8 cellular contexts compared by ENCODE assay signal in genomic region chrX:110003167-110004156, GRCh38. TPM values are rescaled to one million over a fixed set of nuclear protein-coding genes. Genes with fewer than 3 reads are reported as not detected.
A peak's percentile ranks its signal among the peaks of the same experiment; 100 is the strongest.
DNase-seq lines count a peak whose midpoint lies in the region; TF ChIP-seq lines count a peak whose summit lies in the region.

No MANE protein-coding gene starts in this region.

- peak overlapping the region; percentile 62 for H2AFZ ChIP-seq in SU-DHL-6 (ENCODE audit: low read depth, low read length, severe bottlenecking)

- H3K4me3 ChIP-seq in SU-DHL-6 (ENCODE audit: insufficient read depth, low read length, poor library complexity, severe bottlenecking) (peak overlapping the region; percentile 63), endodermal cell (ENCODE audit: low read length) (peak overlapping the region; percentile 70)

- H3K9ac ChIP-seq in SU-DHL-6 (ENCODE audit: low read length), result peak overlapping the region; percentile 65
- H3K9ac ChIP-seq in endodermal cell (ENCODE audit: extremely low read depth, low read length, poor library complexity, severe bottlenecking), result peak overlapping the region; percentile 13

- peak overlapping the region; percentile 92 for H3K4me3 Mint-ChIP-seq in endodermal cell

- H3K4me2 ChIP-seq in SU-DHL-6 (ENCODE audit: low read depth, low read length, poor library complexity, severe bottlenecking), result peak overlapping the region; percentile 67

- peak; percentile 68 for DNase-seq in DMS53 (lab: John Stamatoyannopoulos, UW)
- peak; percentile 23 for DNase-seq in HCEC 1CT
- peak; percentile 53 for DNase-seq in endodermal cell
- peak; percentile 33 for DNase-seq in myocyte (ENCODE audit: low read depth)
- no peak for DNase-seq in DMS153 treated with DMSO at 0.1 percent for 48 hours (lab: John Stamatoyannopoulos, UW; ENCODE audit: unreplicated experiment)
- DNase-seq in pons (ENCODE audit: low spot score), result no peak
- no peak for DNase-seq in SKM-1 (lab: John Stamatoyannopoulos, UW; ENCODE audit: unreplicated experiment)

- peaks cover 5% of the 10 kb centered on the region for H3K36me3 Mint-ChIP-seq in endodermal cell (ENCODE audit: low read depth)

- H4K20me1 ChIP-seq in SU-DHL-6 (ENCODE audit: low read depth, low read length), result no peaks in the 10 kb centered on the region

- H3F3A ChIP-seq in SU-DHL-6 (ENCODE audit: insufficient read depth), result no peaks in the 10 kb centered on the region

- no peak overlapping the region for H3K27ac ChIP-seq in SU-DHL-6 (ENCODE audit: low read depth, low read length)
- H3K27ac ChIP-seq in endodermal cell (ENCODE audit: low read depth, low read length), result peak overlapping the region; percentile 24

- H3K27me3 Mint-ChIP-seq in endodermal cell (ENCODE audit: insufficient read depth), result no peaks in the 10 kb centered on the region

- TF ChIP-seq CTCF in SU-DHL-6 (IDR thresholded peaks at IDR 0.05; ENCODE audit: insufficient read depth, low read length, poor library complexity, severe bottlenecking) (no peak), endodermal cell (conservative IDR thresholded peaks at IDR 0.05) (no peak)

- 0 to 20% methylated on average over 2 to 45 of the region's 46 CpGs for WGBS in endodermal cell (ENCODE audit: insufficient coverage in 1 of 2, insufficient read length in 1 of 2), 2 experiments

- H3K9me3 ChIP-seq in SU-DHL-6 (ENCODE audit: insufficient read depth, low read length) (no peaks in the 10 kb centered on the region), endodermal cell (ENCODE audit: control insufficient read depth, low read length) (no peaks in the 10 kb centered on the region)

- H3K36me3 ChIP-seq in SU-DHL-6 (ENCODE audit: low read length) (no peaks in the 10 kb centered on the region), endodermal cell (ENCODE audit: control insufficient read depth, insufficient read depth, low read length) (no peaks in the 10 kb centered on the region)

- no peaks in the 10 kb centered on the region for H3K9me3 Mint-ChIP-seq in endodermal cell

- H3K27ac Mint-ChIP-seq in endodermal cell, result peak overlapping the region; percentile 93

- peaks cover 37% of the 10 kb centered on the region for H3K4me1 Mint-ChIP-seq in endodermal cell

- no peaks in the 10 kb centered on the region for H3K79me2 ChIP-seq in SU-DHL-6 (ENCODE audit: insufficient read depth, low read length)

- no peaks in the 10 kb centered on the region for H3K9me2 ChIP-seq in SU-DHL-6 (replicated peaks; ENCODE audit: insufficient read depth, low read length)

- peaks cover 3% of the 10 kb centered on the region for H3K4me1 ChIP-seq in endodermal cell (ENCODE audit: control insufficient read depth, insufficient read depth, low read length)

- no peaks in the 10 kb centered on the region for H3K27me3 ChIP-seq in SU-DHL-6 (ENCODE audit: low read length)
- no peaks in the 10 kb centered on the region for H3K27me3 ChIP-seq in endodermal cell (ENCODE audit: control insufficient read depth, insufficient read depth, low read length, poor library complexity, severe bottlenecking)

RNA-seq across cellular contexts. Expression of gene TMEM164, which starts 0.5 kb away (rescaled TPM):
- 10 to 100 TPM; 30.4 to 50.7 TPM for total RNA-seq in endodermal cell
- 19.3 TPM for polyA plus RNA-seq in endodermal cell (2013, experiment 1 of 2)
- 23.4 TPM for polyA plus RNA-seq in endodermal cell (2013, experiment 2 of 2)
- 21.6 and 21.8 TPM in 2 replicates for total RNA-seq in myocyte
- polyA plus RNA-seq in myocyte (2012), result 7.7 TPM

Comparison
In these comparisons a context has a peak if more than half of its experiments do, and no peak if none do; other contexts are left out.
1. DNase-seq: peak in DMS53 (single experiment), HCEC 1CT (single experiment), endodermal cell (single experiment) and myocyte (single experiment); none in DMS153 treated with DMSO at 0.1 percent for 48 hours (single experiment), pons (single experiment) and SKM-1 (single experiment).